Comparison of ENCODE assay signal across 32 cellular contexts in the genomic region with DNA sequence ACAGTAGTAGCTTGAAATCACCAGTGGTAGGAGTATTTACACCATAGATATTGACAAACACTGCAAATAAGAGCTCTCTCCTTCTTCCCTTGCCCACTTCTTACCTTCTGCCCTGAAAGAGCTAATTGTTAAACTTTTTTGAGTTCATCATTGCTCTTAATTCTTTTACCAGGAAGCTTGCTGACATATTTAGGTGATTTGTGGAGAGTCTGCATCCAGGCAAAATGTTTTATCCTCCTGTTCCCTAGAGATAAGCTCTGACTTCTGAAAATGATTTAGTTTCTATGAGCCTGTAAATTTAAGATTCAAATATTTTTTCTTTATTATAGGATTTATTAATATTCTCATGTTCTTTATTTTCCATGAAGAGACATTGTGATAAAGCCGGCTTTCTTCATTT.
"Had no signal": no experiment of that assay in that cellular context is flagged by ENCODE, and none has a peak within 500 bp of the region (broad histone marks: within the 10 kb centered on the region; RNA-seq: fewer than 3 reads in every experiment).

No MANE protein-coding gene starts in this region.

- FAIRE-seq: bronchial epithelial cell, TTC549 had no signal

- H3K27ac ChIP-seq: ascending aorta, cardiac muscle cell, WERI-Rb-1 had no signal

- H3K9me3 ChIP-seq: ascending aorta had no signal

- H3K4me1 ChIP-seq: ascending aorta had no signal

- H3K36me3 ChIP-seq: ascending aorta, cardiac muscle cell, WERI-Rb-1 had no signal

- H3K4me3 ChIP-seq: ascending aorta, cardiac muscle cell had no signal

- DNase-seq: activated CD4-positive, alpha-beta memory T cell treated with anti-CD3 and anti-CD28 coated beads, Interleukin-2, amount 10 ng/mL, durations not matched to agents 7 days and 5 days; activated CD4-positive, alpha-beta T cell treated with anti-CD3 and anti-CD28 coated beads for 1 hour; activated CD4-positive, alpha-beta T cell treated with anti-CD3 and anti-CD28 coated beads for 36 hours; activated CD4-positive, alpha-beta T cell treated with anti-CD3 and anti-CD28 coated beads for 48 hours; activated CD4-positive, alpha-beta T cell treated with anti-CD3 and anti-CD28 coated beads, Interleukin-2, amount 10 ng/mL, durations not matched to agents 7 days and 5 days; activated CD4-positive, alpha-beta T cell treated with anti-CD3 and anti-CD28 coated beads, Interleukin-2, amount 50 U/mL, for 48 hours; activated CD4-positive, CD25-positive, alpha-beta regulatory T cell; activated CD8-positive, alpha-beta memory T cell treated with anti-CD3 and anti-CD28 coated beads for 24 hours; activated CD8-positive, alpha-beta memory T cell treated with anti-CD3 and anti-CD28 coated beads, Interleukin-2, amount 10 ng/mL, durations not matched to agents 7 days and 5 days; activated CD8-positive, alpha-beta memory T cell treated with anti-CD3 and anti-CD28 coated beads, Interleukin-2, amount 50 U/mL, for 48 hours; activated CD8-positive, alpha-beta T cell treated with anti-CD3 and anti-CD28 coated beads, Interleukin-2, amount 10 ng/mL, durations not matched to agents 7 days and 5 days; activated effector memory CD4-positive, alpha-beta T cell treated with Interleukin-2 at 50 U/mL for 16 hours; activated gamma-delta T cell; activated naive CD4-positive, alpha-beta T cell treated with anti-CD3 and anti-CD28 coated beads, Interleukin-2, amount 10 ng/mL, durations not matched to agents 7 days and 5 days; activated naive CD4-positive, alpha-beta T cell treated with Interleukin-2 at 50 U/mL for 16 hours; activated naive CD8-positive, alpha-beta T cell treated with anti-CD3 and anti-CD28 coated beads, Interleukin-2, amount 10 ng/mL, durations not matched to agents 7 days and 5 days; activated naive CD8-positive, alpha-beta T cell treated with anti-CD3 and anti-CD28 coated beads, Interleukin-2, amount 50 U/mL, for 24 hours; activated T-cell treated with anti-CD3 and anti-CD28 coated beads, Interleukin-2, amount 50 U/mL, for 24 hours; activated T-cell treated with anti-CD3 and anti-CD28 coated beads, Interleukin-2, amount 50 U/mL, for 48 hours; amygdala; anterior cingulate cortex; caudate nucleus; cerebellar nuclear complex; T-helper 2 cell; T-helper 9 cell; WERI-Rb-1 had no signal

- ATAC-seq: activated CD4-positive, alpha-beta T cell treated with anti-CD3 and anti-CD28 coated beads for 36 hours; activated CD4-positive, CD25-positive, alpha-beta regulatory T cell treated with anti-CD3 and anti-CD28 coated beads, Interleukin-2, amount 50 U/mL, for 24 hours; activated CD8-positive, alpha-beta memory T cell treated with anti-CD3 and anti-CD28 coated beads, Interleukin-2, amount 10 ng/mL, durations not matched to agents 7 days and 5 days; activated CD8-positive, alpha-beta T cell treated with anti-CD3 and anti-CD28 coated beads, Interleukin-2, amount 10 ng/mL, durations not matched to agents 7 days and 5 days; activated naive CD8-positive, alpha-beta T cell treated with anti-CD3 and anti-CD28 coated beads, Interleukin-2, amount 50 U/mL, for 24 hours; WTC11 had no signal

- H3K27me3 ChIP-seq: ascending aorta, cardiac muscle cell had no signal
